8 cellular contexts compared by ENCODE assay signal in genomic region chr1:155320661-155321576, GRCh38. TPM values are rescaled to one million over a fixed set of nuclear protein-coding genes. Genes with fewer than 3 reads are reported as not detected.
DNase-seq lines count a peak whose midpoint lies in the region; ATAC-seq and TF ChIP-seq lines count a peak whose summit lies in the region.

A gene with protein sequence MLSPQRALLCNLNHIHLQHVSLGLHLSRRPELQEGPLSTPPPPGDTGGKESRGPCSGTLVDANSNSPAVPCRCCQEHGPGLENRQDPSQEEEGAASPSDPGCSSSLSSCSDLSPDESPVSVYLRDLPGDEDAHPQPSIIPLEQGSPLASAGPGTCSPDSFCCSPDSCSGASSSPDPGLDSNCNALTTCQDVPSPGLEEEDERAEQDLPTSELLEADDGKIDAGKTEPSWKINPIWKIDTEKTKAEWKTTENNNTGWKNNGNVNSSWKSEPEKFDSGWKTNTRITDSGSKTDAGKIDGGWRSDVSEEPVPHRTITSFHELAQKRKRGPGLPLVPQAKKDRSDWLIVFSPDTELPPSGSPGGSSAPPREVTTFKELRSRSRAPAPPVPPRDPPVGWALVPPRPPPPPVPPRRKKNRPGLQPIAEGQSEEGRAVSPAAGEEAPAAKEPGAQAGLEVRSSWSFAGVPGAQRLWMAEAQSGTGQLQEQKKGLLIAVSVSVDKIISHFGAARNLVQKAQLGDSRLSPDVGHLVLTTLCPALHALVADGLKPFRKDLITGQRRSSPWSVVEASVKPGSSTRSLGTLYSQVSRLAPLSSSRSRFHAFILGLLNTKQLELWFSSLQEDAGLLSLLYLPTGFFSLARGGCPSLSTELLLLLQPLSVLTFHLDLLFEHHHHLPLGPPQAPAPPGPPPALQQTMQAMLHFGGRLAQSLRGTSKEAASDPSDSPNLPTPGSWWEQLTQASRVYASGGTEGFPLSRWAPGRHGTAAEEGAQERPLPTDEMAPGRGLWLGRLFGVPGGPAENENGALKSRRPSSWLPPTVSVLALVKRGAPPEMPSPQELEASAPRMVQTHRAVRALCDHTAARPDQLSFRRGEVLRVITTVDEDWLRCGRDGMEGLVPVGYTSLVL (plus strand): TSS chr1:155320894. CDS start chr1:155321774, 880 bp downstream.

- no peak for TF ChIP-seq RAD21 in liver (IDR thresholded peaks at IDR 0.05)

- peak within 1 kb of the TSS; percentile 27 for H3K27ac ChIP-seq in duodenal mucosa (ENCODE audit: low read depth, low read length)
- peak within 1 kb of the TSS; percentile 43 to 49 for H3K27ac ChIP-seq in liver (ENCODE audit: low read depth in 1 of 2, low read length in 2 of 2)

- ATAC-seq in activated CD8-positive, alpha-beta T cell treated with anti-CD3 and anti-CD28 coated beads, Interleukin-2, amount 10 ng/mL, durations not matched to agents 7 days and 5 days: peak; percentile 7
- no peak for ATAC-seq in HG02678 (IDR thresholded peaks at IDR 0.05; ENCODE audit: unreplicated experiment)

- no peaks in the 10 kb centered on the region for H3K27me3 Mint-ChIP-seq in activated CD8-positive, alpha-beta T cell treated with anti-CD3 and anti-CD28 coated beads, Interleukin-2, amount 10 ng/mL, durations not matched to agents 7 days and 5 days (ENCODE audit: low read depth)

- DNase-seq in Caki2 (ENCODE audit: low read depth) (no peak), NCI-H2081 (lab: John Stamatoyannopoulos, UW) (peak; percentile 70 to 75)
- DNase-seq in activated CD8-positive, alpha-beta T cell treated with anti-CD3 and anti-CD28 coated beads, Interleukin-2, amount 10 ng/mL, durations not matched to agents 7 days and 5 days: peak; percentile 77
- peak; percentile 74 to 83 for DNase-seq in stimulated activated CD4-positive, alpha-beta T cell treated with anti-CD3 and anti-CD28 coated beads, Interleukin-2, amount 100 ng/mL, for 24 hours
- DNase-seq in NK-92 treated with Interleukin-12 subunit alpha and Interleukin-12 subunit beta, amount 100 ng/mL, for 24 hours (lab: John Stamatoyannopoulos, UW): no peak

- H3K36me3 ChIP-seq in duodenal mucosa (ENCODE audit: control insufficient read depth in 1 of 2, insufficient read depth in 2 of 2, low read length in 2 of 2) (peaks cover 5 to 22% of the 10 kb centered on the region in 2 donors), liver (ENCODE audit: control insufficient read depth in 4 of 4, insufficient read depth in 3 of 4, low read depth in 1 of 4, low read length in 3 of 4) (peaks cover 0 to 25% (median 15%) of the 10 kb centered on the region in 4 donors)

- H3K4me1 Mint-ChIP-seq in activated CD8-positive, alpha-beta T cell treated with anti-CD3 and anti-CD28 coated beads, Interleukin-2, amount 10 ng/mL, durations not matched to agents 7 days and 5 days (ENCODE audit: low read depth): peaks cover 53% of the 10 kb centered on the region

- CTCF ChIA-PET in activated CD8-positive, alpha-beta T cell treated with anti-CD3 and anti-CD28 coated beads, Interleukin-2, amount 10 ng/mL, durations not matched to agents 7 days and 5 days (lab: Charles Lee): interaction anchor here (0.8 to 7.2 kb wide), 8 partner anchors 9 to 148 kb away, joined by 3 to 190 read pairs (median 11); partner anchors contain the start of genes CLK2, FDPS, HCN3 and KRTCAP2

- H3K4me1 ChIP-seq in duodenal mucosa (ENCODE audit: control insufficient read depth in 1 of 2, insufficient read depth in 2 of 2, low read length in 2 of 2) (peaks cover 39 to 52% of the 10 kb centered on the region in 2 donors), liver (ENCODE audit: control insufficient read depth in 4 of 4, insufficient read depth in 4 of 4, low read length in 3 of 4) (peaks cover 2 to 36% (median 24%) of the 10 kb centered on the region in 4 donors)

- H3K9ac ChIP-seq in duodenal mucosa (ENCODE audit: low read depth in 1 of 2, low read length in 2 of 2) (peak within 1 kb of the TSS; percentile 55 to 69), liver (ENCODE audit: low read depth in 1 of 2, low read length in 2 of 2) (no peak within 1 kb of the TSS)

- WGBS in liver: 60% methylated on average over 50 of the region's 50 CpGs

- no peaks in the 10 kb centered on the region for H3K9me3 Mint-ChIP-seq in activated CD8-positive, alpha-beta T cell treated with anti-CD3 and anti-CD28 coated beads, Interleukin-2, amount 10 ng/mL, durations not matched to agents 7 days and 5 days (ENCODE audit: insufficient read depth)

- in situ Hi-C loops in Caki2 (cut with HindIII; ENCODE audit: low pct_unique_long_range_greater_than_20kb, low sequenced_read_pairs): no loop called here

- H3K36me3 Mint-ChIP-seq in activated CD8-positive, alpha-beta T cell treated with anti-CD3 and anti-CD28 coated beads, Interleukin-2, amount 10 ng/mL, durations not matched to agents 7 days and 5 days (ENCODE audit: low read depth): peaks cover 37% of the 10 kb centered on the region

- no peak for TF ChIP-seq CTCF in liver (IDR thresholded peaks at IDR 0.05; ENCODE audit: low read depth, low read length, missing input control)

- H3K4me3 Mint-ChIP-seq in activated CD8-positive, alpha-beta T cell treated with anti-CD3 and anti-CD28 coated beads, Interleukin-2, amount 10 ng/mL, durations not matched to agents 7 days and 5 days: peak within 1 kb of the TSS; percentile 83

- peak within 1 kb of the TSS; percentile 1 for H3K27ac Mint-ChIP-seq in activated CD8-positive, alpha-beta T cell treated with anti-CD3 and anti-CD28 coated beads, Interleukin-2, amount 10 ng/mL, durations not matched to agents 7 days and 5 days

- H3K27me3 ChIP-seq in duodenal mucosa (ENCODE audit: control insufficient read depth in 1 of 2, insufficient read depth in 2 of 2, low read length in 2 of 2) (no peaks in the 10 kb centered on the region), liver (ENCODE audit: control insufficient read depth in 4 of 4, insufficient read depth in 4 of 4, low read length in 3 of 4) (no peaks in the 10 kb centered on the region)

- peak within 1 kb of the TSS; percentile 69 to 70 for H3K4me3 ChIP-seq in duodenal mucosa (ENCODE audit: low read depth in 1 of 2, low read length in 2 of 2)
- peak within 1 kb of the TSS in 1 of 3 donors; percentile 35 for H3K4me3 ChIP-seq in liver (ENCODE audit: low read depth in 1 of 3, low read length in 3 of 3)

- POLR2A ChIA-PET in activated CD8-positive, alpha-beta T cell treated with anti-CD3 and anti-CD28 coated beads, Interleukin-2, amount 10 ng/mL, durations not matched to agents 7 days and 5 days (lab: Charles Lee): interaction anchor here (0.6 to 2.1 kb wide), 7 partner anchors 9 to 148 kb away, joined by 3 to 9 read pairs (median 3); partner anchors contain the start of genes CLK2, FDPS and KRTCAP2

- H3K9me3 ChIP-seq in duodenal mucosa (ENCODE audit: control insufficient read depth in 1 of 2, low read length in 2 of 2) (no peaks in the 10 kb centered on the region), liver (ENCODE audit: control insufficient read depth in 4 of 4, low read length in 3 of 4) (no peaks in the 10 kb centered on the region)

TF ChIP-seq in liver, 16 proteins besides CTCF, POLR2A, EP300 and RAD21 (continues in another document):
- TF ChIP-seq REST (IDR thresholded peaks at IDR 0.05): no peak
- no peak for TF ChIP-seq YY1 (IDR thresholded peaks at IDR 0.05)
- TF ChIP-seq FOXA2 (IDR thresholded peaks at IDR 0.05): no peak
- TF ChIP-seq TAF1 (conservative IDR thresholded peaks at IDR 0.05): no peak
- no peak for TF ChIP-seq EGR1 (IDR thresholded peaks at IDR 0.05; ENCODE audit: low read depth in 2 of 2)
- no peak for TF ChIP-seq HNF4G (IDR thresholded peaks at IDR 0.05)
- TF ChIP-seq GABPA (IDR thresholded peaks at IDR 0.05 in 1 of 2, conservative IDR thresholded peaks at IDR 0.05 in 1 of 2): no peak
- TF ChIP-seq, protein P1, sequence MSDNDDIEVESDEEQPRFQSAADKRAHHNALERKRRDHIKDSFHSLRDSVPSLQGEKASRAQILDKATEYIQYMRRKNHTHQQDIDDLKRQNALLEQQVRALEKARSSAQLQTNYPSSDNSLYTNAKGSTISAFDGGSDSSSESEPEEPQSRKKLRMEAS (IDR thresholded peaks at IDR 0.05): no peak
- no peak for TF ChIP-seq RXRA (IDR thresholded peaks at IDR 0.05)
- TF ChIP-seq HNF4A (conservative IDR thresholded peaks at IDR 0.05): no peak

RNA-seq across cellular contexts. Expression of the gene that starts here (rescaled TPM):
- total RNA-seq in Caki2 (2014; rRNA removed; shearing (Covaris generic); ENCODE audit: low replicate concordance): 22.6 and 24.3 TPM in 2 replicates
- total RNA-seq in activated CD8-positive, alpha-beta T cell treated with anti-CD3 and anti-CD28 coated beads, Interleukin-2, amount 10 ng/mL, durations not matched to agents 7 days and 5 days: 10 to 100 TPM; 33.7 to 35.1 TPM
- total RNA-seq in liver: 1 to 10 TPM; 3.9 to 6.7 TPM
- polyA plus RNA-seq in liver: 1 to 10 TPM; 4.9 to 6.6 TPM

Comparison
In these comparisons a context has a peak if more than half of its experiments do, and no peak if none do; other contexts are left out.
1. DNase-seq: peak in NCI-H2081 (2 of 2), activated CD8-positive, alpha-beta T cell treated with anti-CD3 and anti-CD28 coated beads, Interleukin-2, amount 10 ng/mL, durations not matched to agents 7 days and 5 days (single experiment) and stimulated activated CD4-positive, alpha-beta T cell treated with anti-CD3 and anti-CD28 coated beads, Interleukin-2, amount 100 ng/mL, for 24 hours (2 of 2); none in Caki2 (single experiment) and NK-92 treated with Interleukin-12 subunit alpha and Interleukin-12 subunit beta, amount 100 ng/mL, for 24 hours (single experiment).
2. H3K9ac ChIP-seq: peak in duodenal mucosa (2 of 2); none in liver (0 of 2).